ENCODE assay signal across 8 cellular contexts in genomic region chr17:44384823-44385286, GRCh38. TPM values are rescaled to one million over a fixed set of nuclear protein-coding genes. Genes with fewer than 3 reads are reported as not detected.
A peak's percentile ranks its signal among the peaks of the same experiment; 100 is the strongest.
DNase-seq lines count a peak whose midpoint lies in the region; ATAC-seq, FAIRE-seq and TF ChIP-seq lines count a peak whose summit lies in the region.

No MANE protein-coding gene starts in this region.

- TF ChIP-seq CTCF in DND-41 (IDR thresholded peaks at IDR 0.05; ENCODE audit: borderline replicate concordance, extremely low read depth, low read length, poor library complexity, severe bottlenecking), result no peak
- TF ChIP-seq CTCF in PC-3 (conservative IDR thresholded peaks at IDR 0.05; ENCODE audit: low read depth, low read length), result no peak
- TF ChIP-seq CTCF in fibroblast of mammary gland (conservative IDR thresholded peaks at IDR 0.05; ENCODE audit: control insufficient read depth, insufficient read depth, low read depth, low read length), result no peak
- TF ChIP-seq CTCF in pancreas (IDR thresholded peaks at IDR 0.05), result no peak

- 4 to 5% methylated on average over 25 to 26 of the region's 26 CpGs for WGBS in pancreas, 2 donors

- no peaks in the 10 kb centered on the region for H3K9me3 ChIP-seq in DND-41 (ENCODE audit: insufficient read depth, low read length, severe bottlenecking)
- H3K9me3 ChIP-seq in PC-3 (ENCODE audit: low read length), result no peaks in the 10 kb centered on the region
- H3K9me3 ChIP-seq in pancreas, result no peaks in the 10 kb centered on the region

- DNase-seq in DND-41, result no peak
- no peak for DNase-seq in PC-3
- peak; percentile 8 for DNase-seq in fibroblast of mammary gland (ENCODE audit: low read depth)
- peak in 3 of 6 donors; percentile 31 to 75 (median 65) for DNase-seq in pancreas
- DNase-seq in HPDE6-E6E7 (ENCODE audit: extremely low spot score), result no peak
- no peak for DNase-seq in NCI-H2107 treated with DMSO at 0.1 percent for 48 hours (lab: John Stamatoyannopoulos, UW; ENCODE audit: unreplicated experiment)
- DNase-seq in HK-2 (ENCODE audit: unreplicated experiment), result no peak

- peak overlapping the region; percentile 59 for H2AFZ ChIP-seq in DND-41 (ENCODE audit: low read depth, low read length)
- peak overlapping the region; percentile 100 for H2AFZ ChIP-seq in PC-3 (ENCODE audit: low read length)

- peaks cover 2% of the 10 kb centered on the region for H3K27me3 ChIP-seq in DND-41 (ENCODE audit: insufficient read depth, low read length, poor library complexity)
- H3K27me3 ChIP-seq in PC-3 (ENCODE audit: low read length), result no peaks in the 10 kb centered on the region
- H3K27me3 ChIP-seq in pancreas, result no peaks in the 10 kb centered on the region

- CTCF ChIA-PET in PC-3 (lab: Charles Lee), result interaction anchor here (1.0 to 1.5 kb wide), 2 partner anchors 22 to 138 kb away, joined by 5 to 6 read pairs; partner anchors contain the start of gene FAM171A2

- H3K9me2 ChIP-seq in PC-3 (replicated peaks; ENCODE audit: low read length), result no peaks in the 10 kb centered on the region

- H4K20me1 ChIP-seq in DND-41 (ENCODE audit: insufficient read depth, low read length) (no peaks in the 10 kb centered on the region; the same call in 1 of the 2 replicates), PC-3 (ENCODE audit: low read length) (no peaks in the 10 kb centered on the region)

- POLR2A ChIA-PET in PC-3 (lab: Charles Lee; ENCODE audit: unreplicated experiment), result interaction anchor here (0.6 kb wide), 1 partner anchor 21 kb away, joined by 12 read pairs; no protein-coding TSS in a partner anchor

- H3K9ac ChIP-seq in DND-41 (ENCODE audit: low read depth, low read length) (peak overlapping the region; percentile 18; the same call in 1 of the 2 replicates), PC-3 (ENCODE audit: low read length) (peak overlapping the region; percentile 62)

- no peak overlapping the region for H3K27ac ChIP-seq in DND-41 (ENCODE audit: low read length)
- no peak overlapping the region for H3K27ac ChIP-seq in PC-3 (ENCODE audit: low read length)
- H3K27ac ChIP-seq in pancreas, result no peak overlapping the region

- H3K4me1 ChIP-seq in DND-41 (ENCODE audit: insufficient read depth, low read length) (peaks cover 10% of the 10 kb centered on the region), PC-3 (ENCODE audit: insufficient read depth, low read length) (peaks cover 10% of the 10 kb centered on the region), pancreas (peaks cover 0 to 3% (median 0%) of the 10 kb centered on the region in 3 donors)

- H3K4me3 ChIP-seq in DND-41 (ENCODE audit: low read depth in 1 of 2, low read length in 2 of 2), result peak overlapping the region in 1 of 2 experiments; percentile 44; a peak in 2 of 4 replicates
- H3K4me3 ChIP-seq in PC-3 (ENCODE audit: low read length), result peak overlapping the region; percentile 82
- H3K4me3 ChIP-seq in fibroblast of mammary gland (ENCODE audit: control insufficient read depth, low read depth, low read length), result peak overlapping the region; percentile 52
- H3K4me3 ChIP-seq in pancreas, result peak overlapping the region; percentile 15 to 53 (median 36)

- FAIRE-seq in pancreas (lab: Jason Lieb, UNC), result no peak

- H3F3A ChIP-seq in PC-3 (ENCODE audit: low read length, unreplicated experiment), result no peaks in the 10 kb centered on the region

- H3K79me2 ChIP-seq in DND-41 (ENCODE audit: insufficient read depth, low read length) (no peaks in the 10 kb centered on the region), PC-3 (ENCODE audit: low read length) (no peaks in the 10 kb centered on the region)

- TSS peak; percentile 31 for BruUV-seq in PC-3 (replicated peaks; lab: Mats Ljungman, UMichigan)

- intact Hi-C loops in PC-3 (cut with micrococcal nuclease), result no loop called here
- intact Hi-C loops in pancreas (cut with DNase I), result no loop called here

- H3K4me2 ChIP-seq in DND-41 (ENCODE audit: insufficient read depth, low read length) (peak overlapping the region; percentile 70), PC-3 (ENCODE audit: low read length) (peak overlapping the region; percentile 100)

- no peaks in the 10 kb centered on the region for H3K36me3 ChIP-seq in DND-41 (ENCODE audit: insufficient read depth, low read length)
- no peaks in the 10 kb centered on the region for H3K36me3 ChIP-seq in PC-3 (ENCODE audit: low read depth, low read length)
- no peaks in the 10 kb centered on the region for H3K36me3 ChIP-seq in pancreas

- ATAC-seq in DND-41 (ENCODE audit: insufficient read depth, low read depth) (peak; percentile 22; the same call in 2 of the 3 replicates), PC-3 (no peak), pancreas (peak; percentile 2 to 45 (median 34)), HG02763 (IDR thresholded peaks at IDR 0.05; ENCODE audit: unreplicated experiment) (no peak)

RNA-seq across cellular contexts. Expression of gene ITGA2B, which starts 4.6 kb away (rescaled TPM):
- total RNA-seq in PC-3 (2014; rRNA removed) (3.1 and 7.1 TPM in 2 replicates), pancreas (under 1 TPM; 0.09 to 0.61 (median 0.46) TPM)
- polyA plus RNA-seq in pancreas, result under 1 TPM; 0.42 to 0.53 TPM

RNA-seq across cellular contexts. Expression of gene FAM171A2, which starts 21.2 kb away (rescaled TPM):
- 16.3 and 22.6 TPM in 2 replicates for total RNA-seq in PC-3 (2014; rRNA removed)
- total RNA-seq in pancreas, result under 1 TPM; 0.24 to 0.97 (median 0.44) TPM
- polyA plus RNA-seq in pancreas, result 1 to 10 TPM in 1 of 2 donors, under 1 TPM in 1; 0.87 to 1.3 TPM

RNA-seq across cellular contexts. Expression of gene GRN, which starts 39.8 kb away (rescaled TPM):
- total RNA-seq in PC-3 (2014; rRNA removed), result 400 and 465 TPM in 2 replicates
- 100 to 1,000 TPM in 2 of 6 donors, 10 to 100 TPM in 4; 48.0 to 229 (median 69.6) TPM for total RNA-seq in pancreas
- polyA plus RNA-seq in pancreas, result 100 to 1,000 TPM in 1 of 2 donors, 10 to 100 TPM in 1; 55.7 to 100 TPM

Comparison
In these comparisons a context has a peak if more than half of its experiments do, and no peak if none do; other contexts are left out.
1. ATAC-seq: peak in DND-41 (single experiment) and pancreas (4 of 4); none in PC-3 (single experiment) and HG02763 (single experiment).